ENCODE assay signal across 15 cellular contexts in genomic region chr2:146228659-146229058, GRCh38.
DNase-seq lines count a peak whose midpoint lies in the region; ATAC-seq, FAIRE-seq and TF ChIP-seq lines count a peak whose summit lies in the region.
"Had no signal": no experiment of that assay in that cellular context is flagged by ENCODE, and none has a peak within 500 bp of the region (broad histone marks: within the 10 kb centered on the region; RNA-seq: fewer than 3 reads in every experiment).

No MANE protein-coding gene starts in this region.

- no CpG with 5 or more reads among the region's 3 CpGs for WGBS in H9 (ENCODE audit: extremely low coverage, insufficient read length, low lambda C conversion rate)
- WGBS in GM12878 (ENCODE audit: insufficient coverage, insufficient replicate concordance, low lambda C conversion rate, missing lambda C conversion rate): 2% methylated on average over 3 of the region's 3 CpGs

- H2BK15ac ChIP-seq in H9 (ENCODE audit: low read depth, low read length): no peak overlapping the region

- H3K4me1 ChIP-seq in H9 (ENCODE audit: insufficient read depth, low read length) (no peaks in the 10 kb centered on the region), GM12878 (ENCODE audit: control insufficient read depth, insufficient read depth, low read length) (no peaks in the 10 kb centered on the region)

- SMC1A ChIA-PET in GM12878 (lab: Charles Lee; ENCODE audit: uncharacterized antibody, unreplicated experiment): interaction anchor here (0.6 to 3.1 kb wide), 9 partner anchors 12 to 294 kb away, joined by 3 to 9 read pairs (median 4); no protein-coding TSS in a partner anchor

- no peak for TF ChIP-seq POLR2A in GM12878 (IDR thresholded peaks at IDR 0.05; ENCODE audit: low read depth, low read length)

- no TSS peak for BruUV-seq in GM12878 (replicated peaks; lab: Mats Ljungman, UMichigan)

- no peak overlapping the region for H3K18ac ChIP-seq in H9 (ENCODE audit: insufficient read length, low read depth, low read length)

- no peak overlapping the region for H4K91ac ChIP-seq in H9 (ENCODE audit: insufficient read length, low read depth, low read length)

- no peak overlapping the region for H3K27ac ChIP-seq in H9 (ENCODE audit: insufficient read length, low read depth, low read length)
- no peak overlapping the region for H3K27ac ChIP-seq in GM12878 (ENCODE audit: control insufficient read depth, insufficient read depth)
- H3K27ac ChIP-seq: coronary artery had no signal

- H3K4me2 ChIP-seq in H9 (ENCODE audit: insufficient read depth, insufficient read length, low read length) (no peak overlapping the region), GM12878 (ENCODE audit: control insufficient read depth, insufficient read depth) (no peak overlapping the region)
- H3K4me2 ChIP-seq: SK-N-SH had no signal

- no peak overlapping the region for H4K5ac ChIP-seq in H9 (ENCODE audit: insufficient read length, low read depth, low read length)

- peak overlapping the region in 2 of 3 experiments; percentile 37 to 51; a peak in 2 of 7 replicates for H3K27ac Mint-ChIP-seq in H9
- H3K27ac Mint-ChIP-seq: activated CD4-positive, alpha-beta T cell treated with anti-CD3 and anti-CD28 coated beads, Interleukin-2, amount 10 ng/mL, durations not matched to agents 24 days and 14 days; activated naive CD4-positive, alpha-beta T cell treated with anti-CD3 and anti-CD28 coated beads for 36 hours had no signal

- H3K4me1 Mint-ChIP-seq in H9: no peaks in the 10 kb centered on the region
- H3K4me1 Mint-ChIP-seq: activated CD4-positive, alpha-beta T cell treated with anti-CD3 and anti-CD28 coated beads, Interleukin-2, amount 10 ng/mL, durations not matched to agents 24 days and 14 days had no signal

- no peaks in the 10 kb centered on the region for H3K23me2 ChIP-seq in H9 (ENCODE audit: insufficient read length, low read depth, low read length, poor library complexity, severe bottlenecking)

- H2BK120ac ChIP-seq in H9 (ENCODE audit: low read depth, low read length, poor library complexity, severe bottlenecking): no peak overlapping the region

- H3K23ac ChIP-seq in H9 (ENCODE audit: insufficient read length, low read depth, low read length): no peak overlapping the region

- no peak overlapping the region for H3K4ac ChIP-seq in H9 (ENCODE audit: low read depth, low read length)

- in situ Hi-C loops in GM12878 (cut with MboI): no loop called here

- TF ChIP-seq CTCF in H9 (conservative IDR thresholded peaks at IDR 0.05): no peak
- no peak for TF ChIP-seq CTCF in GM12878 (IDR thresholded peaks at IDR 0.05 in 2 of 3, conservative IDR thresholded peaks at IDR 0.05 in 1 of 3; ENCODE audit: control insufficient read depth in 2 of 3, extremely low read depth in 1 of 3, insufficient read depth in 1 of 3, low read depth in 3 of 3, low read length in 3 of 3)

- H3K79me2 ChIP-seq in H9 (ENCODE audit: insufficient read depth, low read length) (no peaks in the 10 kb centered on the region), GM12878 (ENCODE audit: control insufficient read depth, insufficient read depth, low read length) (no peaks in the 10 kb centered on the region)

- H2AFZ ChIP-seq in H9 (ENCODE audit: low read length) (no peak overlapping the region), GM12878 (ENCODE audit: control insufficient read depth, low read depth, low read length) (no peak overlapping the region)

- H3K9ac ChIP-seq in H9 (ENCODE audit: extremely low read depth, insufficient read length, low read length) (no peak overlapping the region), GM12878 (ENCODE audit: control insufficient read depth, insufficient read depth, low read length) (no peak overlapping the region)
- H3K9ac ChIP-seq: SK-N-SH had no signal

- H2BK12ac ChIP-seq in H9 (ENCODE audit: insufficient read length, low read depth, low read length): no peak overlapping the region

- intact Hi-C loops in GM12878 (cut with micrococcal nuclease; ENCODE audit: unreplicated experiment): loop anchor here (1.0 to 5.0 kb wide), 3 partner anchors 18 to 326 kb away; no protein-coding TSS in a partner anchor

- no peak overlapping the region for H3K56ac ChIP-seq in H9 (ENCODE audit: insufficient read length, low read depth, low read length)

- H3K27me3 ChIP-seq in H9 (ENCODE audit: insufficient read depth, low read length) (no peaks in the 10 kb centered on the region), GM12878 (replicated peaks in 1 of 2; ENCODE audit: control insufficient read depth in 2 of 2, insufficient read depth in 2 of 2, low read length in 1 of 2) (no peaks in the 10 kb centered on the region)

- no peak for DNase-seq in H9
- peak; percentile 37 for DNase-seq in GM12878 (ENCODE audit: low read depth, low spot score)
- no peak for DNase-seq in stimulated activated naive CD4-positive, alpha-beta T cell treated with Interleukin-2 at 50 U/mL for 16 hours (lab: John Stamatoyannopoulos, UW)
- DNase-seq in stimulated activated naive CD8-positive, alpha-beta T cell treated with anti-CD3 and anti-CD28 coated beads, Interleukin-15, Interleukin-2, amounts not matched to agents 100 U/mL and 50 U/mL, for 24 hours: no peak
- DNase-seq: activated CD4-positive, alpha-beta T cell treated with anti-CD3 and anti-CD28 coated beads, Interleukin-2, amount 10 ng/mL, durations not matched to agents 24 days and 14 days; activated naive CD4-positive, alpha-beta T cell treated with anti-CD3 and anti-CD28 coated beads for 36 hours; NCI-H446; occipital lobe; SK-N-SH had no signal

- H3K36me3 ChIP-seq in GM12878 (ENCODE audit: control insufficient read depth in 2 of 2, insufficient read depth in 2 of 2, low read length in 1 of 2): no peaks in the 10 kb centered on the region

- no peaks in the 10 kb centered on the region for H3K9me3 ChIP-seq in H9 (ENCODE audit: control insufficient read depth, low read depth, low read length)
- no peaks in the 10 kb centered on the region for H3K9me3 ChIP-seq in GM12878 (replicated peaks; ENCODE audit: control insufficient read depth, insufficient read depth, low read length)
- H3K9me3 ChIP-seq: SK-N-SH had no signal

- H4K8ac ChIP-seq in H9 (replicated peaks; ENCODE audit: insufficient read length, low read depth, low read length): no peak overlapping the region

- no peak overlapping the region for H2BK5ac ChIP-seq in H9 (ENCODE audit: insufficient read length, low read length)

- H3K79me1 ChIP-seq in H9 (ENCODE audit: insufficient read depth, low read depth, low read length, poor library complexity, severe bottlenecking): no peaks in the 10 kb centered on the region

- no peaks in the 10 kb centered on the region for H3K27me3 Mint-ChIP-seq in H9 (ENCODE audit: low read depth)
- H3K27me3 Mint-ChIP-seq: activated CD4-positive, alpha-beta T cell treated with anti-CD3 and anti-CD28 coated beads, Interleukin-2, amount 10 ng/mL, durations not matched to agents 24 days and 14 days had no signal

- no peaks in the 10 kb centered on the region for H3K36me3 Mint-ChIP-seq in H9 (ENCODE audit: insufficient read depth in 1 of 3, low read depth in 3 of 3)

- H4K20me1 ChIP-seq in H9 (ENCODE audit: control insufficient read depth, insufficient read depth, insufficient read length) (no peaks in the 10 kb centered on the region), GM12878 (ENCODE audit: control insufficient read depth, insufficient read depth) (no peaks in the 10 kb centered on the region)

- no peak for FAIRE-seq in GM12878 (lab: Jason Lieb, UNC)

- no peak overlapping the region for H3K4me3 ChIP-seq in GM12878
- H3K4me3 ChIP-seq: coronary artery had no signal

- no peak for TF ChIP-seq RAD21 in GM12878 (IDR thresholded peaks at IDR 0.05; ENCODE audit: insufficient read depth, low read depth, low read length)

- H2BK20ac ChIP-seq in H9 (ENCODE audit: low read depth, low read length, poor library complexity, severe bottlenecking): no peak overlapping the region

- peak; percentile 80 for ATAC-seq in GM18519 (IDR thresholded peaks at IDR 0.05; ENCODE audit: low FRiP score, unreplicated experiment)
- peak; percentile 86 for ATAC-seq in HG03342 (IDR thresholded peaks at IDR 0.05; ENCODE audit: unreplicated experiment)
- peak; percentile 90 for ATAC-seq in GM12878
- no peak for ATAC-seq in GM21526 (IDR thresholded peaks at IDR 0.05; ENCODE audit: low FRiP score, unreplicated experiment)
- ATAC-seq in stimulated activated naive CD8-positive, alpha-beta T cell treated with anti-CD3 and anti-CD28 coated beads, Interleukin-15, Interleukin-2, amounts not matched to agents 100 U/mL and 50 U/mL, for 24 hours: no peak
- no peak for ATAC-seq in SK-N-SH treated with all-trans-retinoic acid at 6 μM for 48 hours
- ATAC-seq: left lobe of liver had no signal

- H2AK5ac ChIP-seq in H9 (ENCODE audit: insufficient read length, low read length): no peak overlapping the region

- H3K14ac ChIP-seq in H9 (ENCODE audit: insufficient read depth, low read length): no peak overlapping the region

- no peak overlapping the region for H3K4me3 Mint-ChIP-seq in H9
- H3K4me3 Mint-ChIP-seq: activated CD4-positive, alpha-beta T cell treated with anti-CD3 and anti-CD28 coated beads, Interleukin-2, amount 10 ng/mL, durations not matched to agents 24 days and 14 days; activated naive CD4-positive, alpha-beta T cell treated with anti-CD3 and anti-CD28 coated beads for 36 hours had no signal

- RAD21 ChIA-PET in GM12878 (lab: Charles Lee; ENCODE audit: unreplicated experiment): interaction anchor here (1.1 kb wide), 1 partner anchor 12 kb away, joined by 3 read pairs; no protein-coding TSS in a partner anchor

- H3K9me3 Mint-ChIP-seq in H9: no peaks in the 10 kb centered on the region

- POLR2A ChIA-PET in GM12878 (lab: Charles Lee): interaction anchor here (0.9 kb wide), 1 partner anchor 11 kb away, joined by 3 read pairs; no protein-coding TSS in a partner anchor

- no peak overlapping the region for H3T11ph ChIP-seq in H9 (ENCODE audit: low read length)

- CTCF ChIA-PET in GM12878 (lab: Yijun Ruan, JAX): interaction anchor here (0.6 to 0.9 kb wide), 2 partner anchors 10 to 214 kb away, joined by 3 to 4 read pairs; no protein-coding TSS in a partner anchor

- TF ChIP-seq EP300 in GM12878 (IDR thresholded peaks at IDR 0.05; ENCODE audit: borderline replicate concordance in 1 of 2, control insufficient read depth in 1 of 2, low read depth in 2 of 2, low read length in 2 of 2): peak; percentile 79 to 90

TF ChIP-seq in SK-N-SH treated with all-trans-retinoic acid at 6 μM for 48 hours, 23 proteins besides CTCF, POLR2A, EP300 and RAD21:
- TF ChIP-seq ISL1 (CRISPR knock-in tag; IDR thresholded peaks at IDR 0.05) (no peak), CREB5 (CRISPR knock-in tag; IDR thresholded peaks at IDR 0.05; ENCODE audit: low read depth) (no peak)

Comparison
In these comparisons a context has a peak if more than half of its experiments do, and no peak if none do; other contexts are left out.
1. ATAC-seq: peak in GM18519 (single experiment), HG03342 (single experiment) and GM12878 (single experiment); none in GM21526 (single experiment), stimulated activated naive CD8-positive, alpha-beta T cell treated with anti-CD3 and anti-CD28 coated beads, Interleukin-15, Interleukin-2, amounts not matched to agents 100 U/mL and 50 U/mL, for 24 hours (single experiment) and SK-N-SH treated with all-trans-retinoic acid at 6 μM for 48 hours (single experiment).